1 cellular context compared by ENCODE assay signal in genomic region chr16:72054254-72054847, GRCh38.
TF ChIP-seq lines count a peak whose summit lies in the region.
"Not testable (repeated sequence)": the region's sequence is repeated elsewhere in the genome, so short reads cannot be mapped to it uniquely, and the experiment has no call there.

Gene HP (plus strand): TSS chr16:72054505. CDS start chr16:72054653, 148 bp downstream.

TF ChIP-seq in HepG2, 621 proteins besides CTCF, POLR2A, EP300 and RAD21 (continued from another document and continues in another):
- TF ChIP-seq ARID5B (CRISPR knock-in tag; IDR thresholded peaks at IDR 0.05): peak; percentile 89
- TF ChIP-seq MAF1 (CRISPR knock-in tag; IDR thresholded peaks at IDR 0.05; ENCODE audit: borderline replicate concordance): peak; percentile 68; the same call in 1 of the 2 replicates
- peak; percentile 72 for TF ChIP-seq POLR2G (IDR thresholded peaks at IDR 0.05; ENCODE audit: low read depth, low read length)
- TF ChIP-seq SAP130 (CRISPR knock-in tag; IDR thresholded peaks at IDR 0.05; ENCODE audit: low read depth): peak; percentile 56
- TF ChIP-seq MED1 (CRISPR knock-in tag; IDR thresholded peaks at IDR 0.05): peak; percentile 86
- peak; percentile 37; the same call in 1 of the 2 replicates for TF ChIP-seq SP5 (CRISPR knock-in tag; IDR thresholded peaks at IDR 0.05; ENCODE audit: borderline replicate concordance, low read depth)
- TF ChIP-seq BCL3 (CRISPR knock-in tag; IDR thresholded peaks at IDR 0.05): 0 out of 2 replicates have a peak, but pooled peaks have one; percentile 23
- peak; percentile 67; the same call in 1 of the 2 replicates for TF ChIP-seq ELF3 (CRISPR knock-in tag; IDR thresholded peaks at IDR 0.05)
- 0 out of 2 replicates have a peak, but pooled peaks have one; percentile 47 for TF ChIP-seq GATAD1 (CRISPR knock-in tag; IDR thresholded peaks at IDR 0.05)
- 0 out of 2 replicates have a peak, but pooled peaks have one; percentile 54 for TF ChIP-seq ZFP90 (CRISPR knock-in tag; IDR thresholded peaks at IDR 0.05; ENCODE audit: borderline replicate concordance)
- peak; percentile 55 for TF ChIP-seq HDAC1 (CRISPR knock-in tag; IDR thresholded peaks at IDR 0.05)
- peak; percentile 69 for TF ChIP-seq RARA (CRISPR knock-in tag; IDR thresholded peaks at IDR 0.05)
- peak; percentile 26; the same call in 1 of the 2 replicates for TF ChIP-seq ERF (CRISPR knock-in tag; IDR thresholded peaks at IDR 0.05)
- peak; percentile 42; the same call in 1 of the 2 replicates for TF ChIP-seq ZBTB43 (CRISPR knock-in tag; conservative IDR thresholded peaks at IDR 0.05)
- TF ChIP-seq ZNF205 (CRISPR knock-in tag; IDR thresholded peaks at IDR 0.05): 0 out of 2 replicates have a peak, but pooled peaks have one; percentile 50
- peak; percentile 76 for TF ChIP-seq PAXIP1 (CRISPR knock-in tag; conservative IDR thresholded peaks at IDR 0.05)
- peak; percentile 82 for TF ChIP-seq HNF4A (CRISPR knock-in tag; IDR thresholded peaks at IDR 0.05)
- TF ChIP-seq BRF2 (CRISPR knock-in tag; IDR thresholded peaks at IDR 0.05): 0 out of 2 replicates have a peak, but pooled peaks have one; percentile 55
- not testable (repeated sequence) for TF ChIP-seq FOXP1 (IDR thresholded peaks at IDR 0.05); HNF1A (IDR thresholded peaks at IDR 0.05; ENCODE audit: low read depth); FOXA1 (IDR thresholded peaks at IDR 0.05)
- peak; percentile 53; the same call in 1 of the 2 replicates for TF ChIP-seq FOXP1 (CRISPR knock-in tag; IDR thresholded peaks at IDR 0.05)
- TF ChIP-seq SIX4 (CRISPR knock-in tag; IDR thresholded peaks at IDR 0.05): peak; percentile 28; the same call in 1 of the 2 replicates
- peak; percentile 71; the same call in 1 of the 2 replicates for TF ChIP-seq NFKBIZ (CRISPR knock-in tag; IDR thresholded peaks at IDR 0.05)
- TF ChIP-seq CBFB (CRISPR knock-in tag; IDR thresholded peaks at IDR 0.05): peak; percentile 88
- TF ChIP-seq HNF1A (CRISPR knock-in tag; IDR thresholded peaks at IDR 0.05; ENCODE audit: borderline replicate concordance): peak; percentile 41; the same call in 1 of the 2 replicates
- peak; percentile 2; the same call in 1 of the 2 replicates for TF ChIP-seq NR2F2 (IDR thresholded peaks at IDR 0.05; ENCODE audit: borderline replicate concordance, low read depth)
- peak; percentile 52; the same call in 1 of the 2 replicates for TF ChIP-seq FOXP4 (CRISPR knock-in tag; IDR thresholded peaks at IDR 0.05)
- TF ChIP-seq TP53 (CRISPR knock-in tag; conservative IDR thresholded peaks at IDR 0.05): peak; percentile 64; the same call in 1 of the 2 replicates
- peak; percentile 64; the same call in 1 of the 2 replicates for TF ChIP-seq HMG20A (CRISPR knock-in tag; IDR thresholded peaks at IDR 0.05; ENCODE audit: borderline replicate concordance)
- 0 out of 2 replicates have a peak, but pooled peaks have one; percentile 48 for TF ChIP-seq FOXA1 (CRISPR knock-in tag; IDR thresholded peaks at IDR 0.05)
- peak; percentile 96 for TF ChIP-seq SOX5 (CRISPR knock-in tag; IDR thresholded peaks at IDR 0.05; ENCODE audit: borderline replicate concordance)
- TF ChIP-seq TFE3 (CRISPR knock-in tag; IDR thresholded peaks at IDR 0.05): peak; percentile 65
- TF ChIP-seq ZNF292 (CRISPR knock-in tag; IDR thresholded peaks at IDR 0.05; ENCODE audit: borderline replicate concordance, low read depth): peak; percentile 49; the same call in 1 of the 2 replicates
- TF ChIP-seq CEBPG (CRISPR knock-in tag; IDR thresholded peaks at IDR 0.05): peak; percentile 92
- TF ChIP-seq IRF2 (CRISPR knock-in tag; IDR thresholded peaks at IDR 0.05): peak; percentile 28
- TF ChIP-seq SIX1 (CRISPR knock-in tag; IDR thresholded peaks at IDR 0.05; ENCODE audit: borderline replicate concordance): peak; percentile 43; the same call in 1 of the 2 replicates
- TF ChIP-seq ZNF788 (CRISPR knock-in tag; IDR thresholded peaks at IDR 0.05; ENCODE audit: borderline replicate concordance): peak; percentile 51; the same call in 1 of the 2 replicates
